ENCODE assay signal across 7 cellular contexts in genomic region chr21:35048183-35048601, GRCh38. TPM values are rescaled to one million over a fixed set of nuclear protein-coding genes. Genes with fewer than 3 reads are reported as not detected.
DNase-seq lines count a peak whose midpoint lies in the region; TF ChIP-seq lines count a peak whose summit lies in the region.

No MANE protein-coding gene starts in this region.

- in situ Hi-C loops in GM23248 (cut with MboI): loop anchor here (10.0 to 25.0 kb wide), 2 partner anchors 153 to 789 kb away; no protein-coding TSS in a partner anchor
- in situ Hi-C loops in GM13977 (cut with MboI; ENCODE audit: low pct_unique_long_range_greater_than_20kb, low sequenced_read_pairs, unreplicated experiment): loop anchor here (10.0 kb wide), 1 partner anchor 153 kb away; no protein-coding TSS in a partner anchor

- H3K27ac ChIP-seq in GM23248: peak overlapping the region; percentile 91
- no peak overlapping the region for H3K27ac ChIP-seq in rectal smooth muscle tissue (ENCODE audit: low read depth, low read length)

- H3K36me3 Mint-ChIP-seq in chondrocyte (ENCODE audit: low read depth): peaks cover under 1% of the 10 kb centered on the region

- H3K4me3 ChIP-seq in GM23248: peak overlapping the region; percentile 47
- H3K4me3 ChIP-seq in rectal smooth muscle tissue (ENCODE audit: low read length): peak overlapping the region; percentile 56

- DNase-seq in GM23248: peak; percentile 36
- peak; percentile 64 for DNase-seq in OCI-M1 (lab: John Stamatoyannopoulos, UW)
- no peak for DNase-seq in chondrocyte (ENCODE audit: low spot score)
- no peak for DNase-seq in GM13977 (ENCODE audit: low spot score)
- DNase-seq in NCI-H1092 treated with DMSO at 0.1 percent for 48 hours (lab: John Stamatoyannopoulos, UW): no peak
- no peak for DNase-seq in NCI-H1694 (lab: John Stamatoyannopoulos, UW)

- H3K27me3 ChIP-seq in GM23248 (replicated peaks; ENCODE audit: insufficient read depth): no peaks in the 10 kb centered on the region
- H3K27me3 ChIP-seq in rectal smooth muscle tissue (ENCODE audit: control insufficient read depth, insufficient read depth, low read length): no peaks in the 10 kb centered on the region

- peaks cover 64% of the 10 kb centered on the region for H3K4me1 Mint-ChIP-seq in chondrocyte (ENCODE audit: low read depth)

- H3K27me3 Mint-ChIP-seq in chondrocyte (ENCODE audit: low read depth): no peaks in the 10 kb centered on the region

- no peaks in the 10 kb centered on the region for H3K9me2 ChIP-seq in GM23248 (ENCODE audit: insufficient read depth)

- no peaks in the 10 kb centered on the region; the same call in 1 of the 2 replicates for H3K79me2 ChIP-seq in GM23248 (ENCODE audit: insufficient read depth)

- H3K4me3 Mint-ChIP-seq in chondrocyte (ENCODE audit: unreplicated experiment): peak overlapping the region; percentile 74

- H3K36me3 ChIP-seq in GM23248 (ENCODE audit: low read depth) (no peaks in the 10 kb centered on the region), rectal smooth muscle tissue (ENCODE audit: control insufficient read depth, insufficient read depth, low read length) (no peaks in the 10 kb centered on the region)

- peak overlapping the region; percentile 95 for H3K27ac Mint-ChIP-seq in chondrocyte (ENCODE audit: unreplicated experiment)

- peak overlapping the region; percentile 71 for H3K4me2 ChIP-seq in GM23248 (ENCODE audit: unreplicated experiment)

- no peaks in the 10 kb centered on the region for H4K20me1 ChIP-seq in GM23248 (ENCODE audit: insufficient read depth)

- H3F3A ChIP-seq in GM23248 (ENCODE audit: insufficient read depth): peaks cover 51% of the 10 kb centered on the region

- 58 to 59% methylated on average over 6 of the region's 6 CpGs for WGBS in GM23248 (ENCODE audit: low coverage in 1 of 2, low lambda C conversion rate in 2 of 2, missing lambda C conversion rate in 2 of 2), 2 experiments

- TF ChIP-seq CTCF in chondrocyte (IDR thresholded peaks at IDR 0.05) (no peak), GM13977 (IDR thresholded peaks at IDR 0.05; ENCODE audit: extremely low read depth, insufficient read depth, missing control alignments) (no peak)

- no peaks in the 10 kb centered on the region for H3K9me3 Mint-ChIP-seq in chondrocyte (ENCODE audit: low read depth)

- peak overlapping the region; percentile 30 for H2AFZ ChIP-seq in GM23248

- H3K4me1 ChIP-seq in GM23248 (ENCODE audit: insufficient read depth) (peaks cover 54% of the 10 kb centered on the region), rectal smooth muscle tissue (ENCODE audit: control insufficient read depth, insufficient read depth, low read length) (peaks cover 23% of the 10 kb centered on the region)

- H3K9ac ChIP-seq in GM23248 (peak overlapping the region; percentile 75), rectal smooth muscle tissue (ENCODE audit: low read length) (no peak overlapping the region)

- H3K9me3 ChIP-seq in GM23248 (ENCODE audit: low read depth): no peaks in the 10 kb centered on the region

RNA-seq across cellular contexts. Expression of gene RUNX1, which starts 0.9 kb away (rescaled TPM):
- total RNA-seq in GM23248 (2014; rRNA removed; shearing (Covaris generic)): 32.6 and 35.3 TPM in 2 replicates
- 21.3 and 23.1 TPM in 2 replicates for polyA plus RNA-seq in GM23248 (2016; fragmentation: Nextera tagmentation; extraction: Ambion mirVana)
- total RNA-seq in chondrocyte: 37.9 to 73.5 TPM (median 39.7 TPM) in 3 replicates

Comparison
In these comparisons a context has a peak if more than half of its experiments do, and no peak if none do; other contexts are left out.
1. DNase-seq: peak in GM23248 (single experiment) and OCI-M1 (single experiment); none in chondrocyte (single experiment), GM13977 (single experiment), NCI-H1092 treated with DMSO at 0.1 percent for 48 hours (single experiment) and NCI-H1694 (single experiment).